8 cellular contexts compared by ENCODE assay signal in the genomic region with DNA sequence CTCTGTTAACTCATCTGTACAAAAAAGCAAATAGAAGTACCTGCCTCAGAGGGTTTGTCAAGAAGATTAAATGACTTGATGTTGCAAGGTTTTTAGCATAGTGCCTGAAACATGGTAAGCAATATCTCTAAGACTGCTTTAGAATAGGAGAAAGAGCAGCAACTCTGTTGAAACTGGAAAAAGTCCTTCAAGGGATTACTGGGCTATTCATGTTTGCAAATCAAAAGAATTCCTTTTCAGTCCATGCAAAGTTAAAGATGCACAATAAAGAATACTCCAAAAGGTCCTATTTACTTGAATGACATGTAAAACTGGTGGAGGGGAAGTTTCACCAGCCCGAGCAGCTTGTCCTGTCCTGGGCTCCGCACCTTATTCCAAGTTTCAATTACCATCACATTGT.
"Had no signal": no experiment of that assay in that cellular context is flagged by ENCODE, and none has a peak within 500 bp of the region (broad histone marks: within the 10 kb centered on the region; RNA-seq: fewer than 3 reads in every experiment).

No MANE protein-coding gene starts in this region.

- DNase-seq: GM23248, H9, HFFc6, KBM-7 had no signal

- ATAC-seq: HCT116, HepG2 had no signal

- H3K4me3 ChIP-seq: GM23248 had no signal

- H3K27ac Mint-ChIP-seq: HFFc6, IgD-negative memory B cell had no signal

- H2AFZ ChIP-seq: GM23248 had no signal

- H3K4me3 Mint-ChIP-seq: H9, HFFc6, IgD-negative memory B cell had no signal

- H3K27ac ChIP-seq: GM23248, HL-60 had no signal

- H3K9me3 Mint-ChIP-seq: H9, HFFc6, IgD-negative memory B cell had no signal

- H3K27me3 Mint-ChIP-seq: IgD-negative memory B cell had no signal
